In the genomic region with DNA sequence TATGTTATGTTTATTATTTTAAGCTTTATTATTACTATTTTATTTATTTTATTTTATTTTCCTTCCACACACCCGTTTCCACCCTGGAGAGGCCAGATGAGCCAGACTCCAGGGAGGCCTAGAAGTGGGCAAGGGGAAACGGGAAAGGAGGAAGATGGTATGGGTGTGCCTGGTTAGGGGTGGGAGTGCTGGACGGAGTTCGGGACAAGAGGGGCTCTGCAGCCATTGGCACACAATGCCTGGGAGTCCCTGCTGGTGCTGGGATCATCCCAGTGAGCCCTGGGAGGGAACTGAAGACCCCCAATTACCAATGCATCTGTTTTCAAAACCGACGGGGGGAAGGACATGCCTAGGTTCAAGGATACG, we compare ENCODE assay signal across 8 cellular contexts. TPM values are rescaled to one million over a fixed set of nuclear protein-coding genes. Genes with fewer than 3 reads are reported as not detected.
A peak's percentile ranks its signal among the peaks of the same experiment; 100 is the strongest.
DNase-seq lines count a peak whose midpoint lies in the region; ATAC-seq and TF ChIP-seq lines count a peak whose summit lies in the region.

No MANE protein-coding gene starts in this region.

- H4K91ac ChIP-seq in H9 (ENCODE audit: insufficient read length, low read depth, low read length), result no peak overlapping the region

- H2BK12ac ChIP-seq in H9 (ENCODE audit: insufficient read length, low read depth, low read length), result no peak overlapping the region

- H3K27me3 Mint-ChIP-seq in H9 (ENCODE audit: low read depth), result peaks cover 51% of the 10 kb centered on the region
- H3K27me3 Mint-ChIP-seq in activated T-helper 1 cell treated with anti-CD3 and anti-CD28 coated beads, Interleukin-12 subunit alpha, Interleukin-12 subunit beta, Interleukin-2, Interleukin-4 antibody, amounts not matched to agents 30 ng/mL and 10 ng/mL and 1 ng/mL, durations not matched to agents 14 hours and 24 hours and 36 hours (ENCODE audit: insufficient read depth), result no peaks in the 10 kb centered on the region
- no peaks in the 10 kb centered on the region for H3K27me3 Mint-ChIP-seq in stimulated activated naive B cell treated with anti-CD40 and anti-IgM and Interleukin-4, amounts not matched to agents 10 μg/mL and 1 μg/mL and 100 μg/mL, for 72 hours

- intact Hi-C loops in activated T-helper 1 cell treated with anti-CD3 and anti-CD28 coated beads, Interleukin-12 subunit alpha, Interleukin-12 subunit beta, Interleukin-2, Interleukin-4 antibody, amounts not matched to agents 30 ng/mL and 10 ng/mL and 1 ng/mL, durations not matched to agents 14 hours and 24 hours and 36 hours (cut with micrococcal nuclease), result no loop called here

- no peak for DNase-seq in H9
- DNase-seq in activated T-helper 1 cell treated with anti-CD3 and anti-CD28 coated beads, Interleukin-12 subunit alpha, Interleukin-12 subunit beta, Interleukin-2, Interleukin-4 antibody, amounts not matched to agents 30 ng/mL and 10 ng/mL and 1 ng/mL, durations not matched to agents 14 hours and 24 hours and 36 hours (ENCODE audit: low spot score), result no peak
- DNase-seq in stimulated activated naive B cell treated with anti-CD40 and anti-IgM and Interleukin-4, amounts not matched to agents 10 μg/mL and 1 μg/mL and 100 μg/mL, for 72 hours, result no peak
- no peak for DNase-seq in GM19238 (ENCODE audit: insufficient read length, low spot score)
- no peak for DNase-seq in NCI-H128 (lab: John Stamatoyannopoulos, UW; ENCODE audit: unreplicated experiment)
- no peak for DNase-seq in germinal center (ENCODE audit: low spot score)

- H2BK5ac ChIP-seq in H9 (ENCODE audit: insufficient read length, low read length), result no peak overlapping the region

- no peak overlapping the region for H3K14ac ChIP-seq in H9 (ENCODE audit: insufficient read depth, low read length)

- H2BK15ac ChIP-seq in H9 (ENCODE audit: low read depth, low read length), result no peak overlapping the region

- H3K4me1 ChIP-seq in H9 (ENCODE audit: insufficient read depth, low read length) (no peaks in the 10 kb centered on the region; the same call in 1 of the 2 replicates), iPS-18a (ENCODE audit: control insufficient read depth, low read depth, low read length) (peaks cover 5% of the 10 kb centered on the region)

- no peak overlapping the region for H2AFZ ChIP-seq in H9 (ENCODE audit: low read length)

- H3K4me2 ChIP-seq in H9 (ENCODE audit: insufficient read depth, insufficient read length, low read length), result peak overlapping the region; percentile 3

- H4K20me1 ChIP-seq in H9 (ENCODE audit: control insufficient read depth, insufficient read depth, insufficient read length), result no peaks in the 10 kb centered on the region

- no peak for ATAC-seq in stimulated activated naive B cell treated with anti-CD40 and anti-IgM and Interleukin-4, amounts not matched to agents 10 μg/mL and 1 μg/mL and 100 μg/mL, for 72 hours (replicated peaks)
- no peak for ATAC-seq in GM18909 (IDR thresholded peaks at IDR 0.05; ENCODE audit: poor library complexity, unreplicated experiment)

- no peaks in the 10 kb centered on the region for H3K79me1 ChIP-seq in H9 (ENCODE audit: insufficient read depth, low read depth, low read length, poor library complexity, severe bottlenecking)

- H3K23me2 ChIP-seq in H9 (ENCODE audit: insufficient read length, low read depth, low read length, poor library complexity, severe bottlenecking), result peaks cover 7% of the 10 kb centered on the region

- H3K27me3 ChIP-seq in H9 (ENCODE audit: insufficient read depth, low read length) (peaks cover 2% of the 10 kb centered on the region; the same call in 1 of the 2 replicates), iPS-18a (ENCODE audit: control insufficient read depth, insufficient read depth, low read length) (peaks cover 55% of the 10 kb centered on the region)

- no peak for TF ChIP-seq CTCF in H9 (conservative IDR thresholded peaks at IDR 0.05)

- no peak overlapping the region for H3K4ac ChIP-seq in H9 (ENCODE audit: low read depth, low read length)

- peaks cover 0 to 2% of the 10 kb centered on the region in 2 experiments; a peak in 2 of 5 replicates for H3K9me3 Mint-ChIP-seq in H9
- no peaks in the 10 kb centered on the region for H3K9me3 Mint-ChIP-seq in activated T-helper 1 cell treated with anti-CD3 and anti-CD28 coated beads, Interleukin-12 subunit alpha, Interleukin-12 subunit beta, Interleukin-2, Interleukin-4 antibody, amounts not matched to agents 30 ng/mL and 10 ng/mL and 1 ng/mL, durations not matched to agents 14 hours and 24 hours and 36 hours
- H3K9me3 Mint-ChIP-seq in stimulated activated naive B cell treated with anti-CD40 and anti-IgM and Interleukin-4, amounts not matched to agents 10 μg/mL and 1 μg/mL and 100 μg/mL, for 72 hours, result peaks cover 2 to 4% of the 10 kb centered on the region in 2 donors

- no peak overlapping the region for H3T11ph ChIP-seq in H9 (ENCODE audit: low read length)

- H3K9me3 ChIP-seq in H9 (ENCODE audit: control insufficient read depth, low read depth, low read length), result no peaks in the 10 kb centered on the region
- H3K9me3 ChIP-seq in iPS-18a (ENCODE audit: control insufficient read depth, low read depth, low read length), result no peaks in the 10 kb centered on the region

- H3K4me3 Mint-ChIP-seq in H9, result peak overlapping the region; percentile 62 to 78
- peak overlapping the region; percentile 96 for H3K4me3 Mint-ChIP-seq in activated T-helper 1 cell treated with anti-CD3 and anti-CD28 coated beads, Interleukin-12 subunit alpha, Interleukin-12 subunit beta, Interleukin-2, Interleukin-4 antibody, amounts not matched to agents 30 ng/mL and 10 ng/mL and 1 ng/mL, durations not matched to agents 14 hours and 24 hours and 36 hours
- peak overlapping the region; percentile 93 to 99 for H3K4me3 Mint-ChIP-seq in stimulated activated naive B cell treated with anti-CD40 and anti-IgM and Interleukin-4, amounts not matched to agents 10 μg/mL and 1 μg/mL and 100 μg/mL, for 72 hours

- H4K5ac ChIP-seq in H9 (ENCODE audit: insufficient read length, low read depth, low read length), result no peak overlapping the region

- H3K9ac ChIP-seq in H9 (ENCODE audit: extremely low read depth, insufficient read length, low read length) (no peak overlapping the region), iPS-18a (ENCODE audit: low read length) (no peak overlapping the region)

- H2AK5ac ChIP-seq in H9 (ENCODE audit: insufficient read length, low read length), result no peak overlapping the region

- H3K4me3 ChIP-seq in iPS-18a (ENCODE audit: low read length), result peak overlapping the region; percentile 64

- no peak overlapping the region for H2BK120ac ChIP-seq in H9 (ENCODE audit: low read depth, low read length, poor library complexity, severe bottlenecking)

- H3K56ac ChIP-seq in H9 (ENCODE audit: insufficient read length, low read depth, low read length), result no peak overlapping the region

- no peak overlapping the region for H3K27ac Mint-ChIP-seq in H9
- H3K27ac Mint-ChIP-seq in activated T-helper 1 cell treated with anti-CD3 and anti-CD28 coated beads, Interleukin-12 subunit alpha, Interleukin-12 subunit beta, Interleukin-2, Interleukin-4 antibody, amounts not matched to agents 30 ng/mL and 10 ng/mL and 1 ng/mL, durations not matched to agents 14 hours and 24 hours and 36 hours, result peak overlapping the region; percentile 96
- H3K27ac Mint-ChIP-seq in stimulated activated naive B cell treated with anti-CD40 and anti-IgM and Interleukin-4, amounts not matched to agents 10 μg/mL and 1 μg/mL and 100 μg/mL, for 72 hours, result peak overlapping the region; percentile 92

- H3K36me3 ChIP-seq in iPS-18a (ENCODE audit: control insufficient read depth, low read depth, low read length), result no peaks in the 10 kb centered on the region

- H3K18ac ChIP-seq in H9 (ENCODE audit: insufficient read length, low read depth, low read length), result no peak overlapping the region

- H3K79me2 ChIP-seq in H9 (ENCODE audit: insufficient read depth, low read length), result no peaks in the 10 kb centered on the region

- H3K23ac ChIP-seq in H9 (ENCODE audit: insufficient read length, low read depth, low read length), result no peak overlapping the region

- no peaks in the 10 kb centered on the region; a peak in 1 of 7 replicates for H3K36me3 Mint-ChIP-seq in H9 (ENCODE audit: insufficient read depth in 1 of 3, low read depth in 3 of 3)
- peaks cover 26% of the 10 kb centered on the region for H3K36me3 Mint-ChIP-seq in activated T-helper 1 cell treated with anti-CD3 and anti-CD28 coated beads, Interleukin-12 subunit alpha, Interleukin-12 subunit beta, Interleukin-2, Interleukin-4 antibody, amounts not matched to agents 30 ng/mL and 10 ng/mL and 1 ng/mL, durations not matched to agents 14 hours and 24 hours and 36 hours (ENCODE audit: low read depth)
- H3K36me3 Mint-ChIP-seq in stimulated activated naive B cell treated with anti-CD40 and anti-IgM and Interleukin-4, amounts not matched to agents 10 μg/mL and 1 μg/mL and 100 μg/mL, for 72 hours, result peaks cover 0 to 8% of the 10 kb centered on the region in 2 donors

- H3K27ac ChIP-seq in H9 (ENCODE audit: insufficient read length, low read depth, low read length) (no peak overlapping the region), iPS-18a (ENCODE audit: low read length) (no peak overlapping the region)

- no CpG with 5 or more reads among the region's 7 CpGs for WGBS in H9 (ENCODE audit: extremely low coverage, insufficient read length, low lambda C conversion rate)

- H2BK20ac ChIP-seq in H9 (ENCODE audit: low read depth, low read length, poor library complexity, severe bottlenecking), result no peak overlapping the region

- H3K4me1 Mint-ChIP-seq in H9, result peaks cover 28 to 29% of the 10 kb centered on the region in 2 experiments
- H3K4me1 Mint-ChIP-seq in activated T-helper 1 cell treated with anti-CD3 and anti-CD28 coated beads, Interleukin-12 subunit alpha, Interleukin-12 subunit beta, Interleukin-2, Interleukin-4 antibody, amounts not matched to agents 30 ng/mL and 10 ng/mL and 1 ng/mL, durations not matched to agents 14 hours and 24 hours and 36 hours (ENCODE audit: low read depth), result peaks cover 86% of the 10 kb centered on the region
- peaks cover 50 to 84% of the 10 kb centered on the region in 2 donors for H3K4me1 Mint-ChIP-seq in stimulated activated naive B cell treated with anti-CD40 and anti-IgM and Interleukin-4, amounts not matched to agents 10 μg/mL and 1 μg/mL and 100 μg/mL, for 72 hours

- H4K8ac ChIP-seq in H9 (replicated peaks; ENCODE audit: insufficient read length, low read depth, low read length), result no peak overlapping the region

RNA-seq across cellular contexts. Expression of gene MX1, which starts 0.5 kb away (rescaled TPM):
- 5.1 and 6.3 TPM in 2 replicates for total RNA-seq in H9 (2021)
- total RNA-seq in activated T-helper 1 cell treated with anti-CD3 and anti-CD28 coated beads, Interleukin-12 subunit alpha, Interleukin-12 subunit beta, Interleukin-2, Interleukin-4 antibody, amounts not matched to agents 30 ng/mL and 10 ng/mL and 1 ng/mL, durations not matched to agents 14 hours and 24 hours and 36 hours, result 89.4 and 92.8 TPM in 2 replicates

Comparison
In these comparisons a context has a peak if more than half of its experiments do, and no peak if none do; other contexts are left out.
1. H3K27ac Mint-ChIP-seq: peak in activated T-helper 1 cell treated with anti-CD3 and anti-CD28 coated beads, Interleukin-12 subunit alpha, Interleukin-12 subunit beta, Interleukin-2, Interleukin-4 antibody, amounts not matched to agents 30 ng/mL and 10 ng/mL and 1 ng/mL, durations not matched to agents 14 hours and 24 hours and 36 hours (single experiment) and stimulated activated naive B cell treated with anti-CD40 and anti-IgM and Interleukin-4, amounts not matched to agents 10 μg/mL and 1 μg/mL and 100 μg/mL, for 72 hours (single experiment); none in H9 (0 of 3).
2. RNA of gene MX1, which starts 0.5 kb away (total RNA-seq): 89.4 to 92.8 TPM in activated T-helper 1 cell treated with anti-CD3 and anti-CD28 coated beads, Interleukin-12 subunit alpha, Interleukin-12 subunit beta, Interleukin-2, Interleukin-4 antibody, amounts not matched to agents 30 ng/mL and 10 ng/mL and 1 ng/mL, durations not matched to agents 14 hours and 24 hours and 36 hours; 5.1 to 6.3 TPM in H9; every median in the first group is over 10 times any median in the second.
3. Peak in every context shown above with its lines, with median percentiles within 50 percentile points of each other: H3K4me3 Mint-ChIP-seq.